ENCODE assay signal across 8 cellular contexts in genomic region chr1:226403522-226404034, GRCh38. TPM values are rescaled to one million over a fixed set of nuclear protein-coding genes. Genes with fewer than 3 reads are reported as not detected.
DNase-seq lines count a peak whose midpoint lies in the region; ATAC-seq and TF ChIP-seq lines count a peak whose summit lies in the region.

No MANE protein-coding gene starts in this region.

- H3K9ac ChIP-seq in MM.1S (ENCODE audit: low read length) = no peak overlapping the region

- intact Hi-C loops in posterior cingulate gyrus (cut with DNase I) = no loop called here

- H3K4me3 ChIP-seq in MM.1S (ENCODE audit: low read length) = no peak overlapping the region

- ATAC-seq in HG03196 (IDR thresholded peaks at IDR 0.05; ENCODE audit: unreplicated experiment) = no peak
- no peak for ATAC-seq in GM21367 (IDR thresholded peaks at IDR 0.05; ENCODE audit: unreplicated experiment)
- no peak for ATAC-seq in HG03175 (IDR thresholded peaks at IDR 0.05; ENCODE audit: unreplicated experiment)

- H2AFZ ChIP-seq in MM.1S (ENCODE audit: low read length) = no peak overlapping the region

- H3K9me3 ChIP-seq in MM.1S (replicated peaks; ENCODE audit: insufficient read depth, low read length) = no peaks in the 10 kb centered on the region

- peaks cover 68% of the 10 kb centered on the region for H4K20me1 ChIP-seq in MM.1S (ENCODE audit: insufficient read depth, low read length)

- H3K79me2 ChIP-seq in MM.1S (ENCODE audit: low read length) = peaks cover 89% of the 10 kb centered on the region

- peaks cover 28% of the 10 kb centered on the region for H3F3A ChIP-seq in MM.1S (ENCODE audit: insufficient read depth, low read length)

- peak overlapping the region; percentile 65; the same call in 1 of the 2 replicates for H3K4me2 ChIP-seq in MM.1S (ENCODE audit: low read depth, low read length)

- H3K27me3 ChIP-seq in MM.1S (replicated peaks; ENCODE audit: insufficient read depth, low read length) = no peaks in the 10 kb centered on the region

- no peak overlapping the region for H3K27ac ChIP-seq in MM.1S (ENCODE audit: low read length)

- H3K9me2 ChIP-seq in MM.1S (replicated peaks; ENCODE audit: insufficient read depth, low read length) = no peaks in the 10 kb centered on the region

- TF ChIP-seq CTCF in MM.1S (IDR thresholded peaks at IDR 0.05; ENCODE audit: low read length) = peak; percentile 30

- H3K4me1 ChIP-seq in MM.1S (ENCODE audit: low read length) = peaks cover 23% of the 10 kb centered on the region

- H3K36me3 ChIP-seq in MM.1S (replicated peaks; ENCODE audit: insufficient read depth, low read length) = peaks cover 26% of the 10 kb centered on the region

- peak; percentile 23 for DNase-seq in activated CD4-positive, alpha-beta T cell treated with anti-CD3 and anti-CD28 coated beads for 48 hours
- DNase-seq in activated CD4-positive, alpha-beta T cell treated with anti-CD3 and anti-CD28 coated beads for 1 hour = no peak
- DNase-seq in MM.1S = no peak
- peak; percentile 55 for DNase-seq in dermis blood vessel endothelial cell
- peak in 6 of 10 donors; percentile 28 to 87 (median 42) for DNase-seq in posterior cingulate gyrus

RNA-seq across cellular contexts. Expression of gene PARP1, which starts 4.3 kb away (rescaled TPM):
- total RNA-seq in dermis blood vessel endothelial cell = 126 and 190 TPM in 2 replicates

Comparison
In these comparisons a context has a peak if more than half of its experiments do, and no peak if none do; other contexts are left out.
1. DNase-seq: peak in activated CD4-positive, alpha-beta T cell treated with anti-CD3 and anti-CD28 coated beads for 48 hours (single experiment), dermis blood vessel endothelial cell (single experiment) and posterior cingulate gyrus (6 of 10); none in activated CD4-positive, alpha-beta T cell treated with anti-CD3 and anti-CD28 coated beads for 1 hour (single experiment) and MM.1S (single experiment).